ENCODE assay signal across 16 cellular contexts in the genomic region with DNA sequence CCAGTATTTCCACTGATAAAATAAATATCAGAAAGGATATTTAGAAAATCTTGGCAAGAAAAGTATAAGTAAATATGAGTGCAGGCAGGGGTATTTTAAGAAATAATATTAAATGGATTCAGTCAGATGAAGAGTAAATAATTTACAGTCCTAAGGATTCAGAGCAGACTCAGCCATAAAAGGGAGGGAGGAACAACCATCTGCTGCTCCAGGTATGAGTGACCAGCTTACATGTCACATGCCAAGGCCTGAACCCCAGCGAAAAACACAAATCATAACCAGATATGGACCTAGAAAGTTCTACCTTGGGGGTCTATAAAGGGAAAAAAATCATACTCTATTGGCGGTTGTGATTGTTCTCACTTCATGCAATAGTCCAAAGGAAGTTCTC.
DNase-seq lines count a peak whose midpoint lies in the region; ATAC-seq, FAIRE-seq and TF ChIP-seq lines count a peak whose summit lies in the region.
"Had no signal": no experiment of that assay in that cellular context is flagged by ENCODE, and none has a peak within 500 bp of the region (broad histone marks: within the 10 kb centered on the region; RNA-seq: fewer than 3 reads in every experiment).

No MANE protein-coding gene starts in this region.

- no peak overlapping the region for H3K4me2 ChIP-seq in endothelial cell of umbilical vein (ENCODE audit: insufficient read depth, low read length)

- no peak overlapping the region for H3K4me3 ChIP-seq in endothelial cell of umbilical vein (replicated peaks in 1 of 3; ENCODE audit: insufficient read depth in 1 of 3, low read depth in 1 of 3, low read length in 3 of 3)
- no peak overlapping the region for H3K4me3 ChIP-seq in uterus
- H3K4me3 ChIP-seq in effector memory CD4-positive, alpha-beta T cell (ENCODE audit: insufficient read depth, low read depth, low read length, poor library complexity, severe bottlenecking): no peak overlapping the region
- H3K4me3 ChIP-seq in psoas muscle: no peak overlapping the region
- H3K4me3 ChIP-seq: coronary artery, thoracic aorta had no signal

- BruUV-seq in endothelial cell of umbilical vein (replicated peaks; lab: Mats Ljungman, UMichigan): no TSS peak

- POLR2A ChIA-PET in endothelial cell of umbilical vein (lab: Charles Lee): no interaction called here

- intact Hi-C loops in endothelial cell of umbilical vein (cut with micrococcal nuclease) (no loop called here), uterus (cut with DNase I; ENCODE audit: low total_unique reads) (no loop called here), psoas muscle (cut with DNase I) (no loop called here)

- FAIRE-seq in endothelial cell of umbilical vein (lab: Jason Lieb, UNC): peak; percentile 8
- FAIRE-seq: A204.1 had no signal

- CTCF ChIA-PET in endothelial cell of umbilical vein (lab: Charles Lee): no interaction called here

- H3K4me1 ChIP-seq in endothelial cell of umbilical vein (ENCODE audit: control insufficient read depth, extremely low read depth, insufficient read depth, low read length) (no peaks in the 10 kb centered on the region), uterus (no peaks in the 10 kb centered on the region), psoas muscle (peaks cover 3% of the 10 kb centered on the region)
- no peaks in the 10 kb centered on the region for H3K4me1 ChIP-seq in effector memory CD4-positive, alpha-beta T cell (ENCODE audit: control insufficient read depth, insufficient read depth, low read length, poor library complexity, severe bottlenecking)

- no peaks in the 10 kb centered on the region for H4K20me1 ChIP-seq in endothelial cell of umbilical vein (replicated peaks; ENCODE audit: control insufficient read depth, extremely low read depth, insufficient read depth, low read length)

- DNase-seq in NCI-H2171 treated with DMSO at 0.1 percent for 48 hours (lab: John Stamatoyannopoulos, UW) (peak; percentile 30), NCI-H2171 (lab: John Stamatoyannopoulos, UW) (no peak), endothelial cell of umbilical vein (ENCODE audit: low read depth, low spot score) (no peak), uterus (peak in 1 of 2 donors; percentile 31), psoas muscle (no peak)
- DNase-seq in effector memory CD4-positive, alpha-beta T cell: no peak
- DNase-seq in stimulated activated CD4-positive, alpha-beta T cell treated with anti-CD3 and anti-CD28 coated beads, Interleukin-4, amount 100 ng/mL, for 1 hour: no peak
- DNase-seq: erythroblast; SIG-M5; stimulated activated CD4-positive, alpha-beta T cell treated with anti-CD3 and anti-CD28 coated beads, Interleukin-4, amount 100 ng/mL, for 24 hours had no signal

- no peak overlapping the region for H2AFZ ChIP-seq in endothelial cell of umbilical vein (ENCODE audit: low read depth, low read length)

- H3K27ac ChIP-seq in endothelial cell of umbilical vein (ENCODE audit: insufficient read depth, low read depth, low read length) (no peak overlapping the region), uterus (peak overlapping the region; percentile 58 to 66), psoas muscle (no peak overlapping the region)
- no peak overlapping the region for H3K27ac ChIP-seq in effector memory CD4-positive, alpha-beta T cell (ENCODE audit: insufficient read depth, low read length, poor library complexity, severe bottlenecking)
- H3K27ac ChIP-seq: coronary artery, neutrophil, thoracic aorta had no signal

- no peak overlapping the region for H3K9ac ChIP-seq in endothelial cell of umbilical vein (replicated peaks; ENCODE audit: extremely low read depth, insufficient read depth, low read length)

- TF ChIP-seq CTCF in endothelial cell of umbilical vein (IDR thresholded peaks at IDR 0.05; ENCODE audit: extremely low read depth in 1 of 2, insufficient read depth in 1 of 2, low read depth in 1 of 2, low read length in 2 of 2): no peak
- no peak for TF ChIP-seq CTCF in uterus (IDR thresholded peaks at IDR 0.05)
- no peak for TF ChIP-seq CTCF in psoas muscle (IDR thresholded peaks at IDR 0.05)

- H3K27me3 ChIP-seq in endothelial cell of umbilical vein (ENCODE audit: control insufficient read depth in 2 of 2, insufficient read depth in 2 of 2, low read length in 2 of 2) (no peaks in the 10 kb centered on the region), uterus (no peaks in the 10 kb centered on the region), psoas muscle (ENCODE audit: insufficient read depth in 3 of 3, low read length in 2 of 3) (peaks cover 0 to 9% (median 0%) of the 10 kb centered on the region in 3 donors)
- no peaks in the 10 kb centered on the region for H3K27me3 ChIP-seq in effector memory CD4-positive, alpha-beta T cell (replicated peaks; ENCODE audit: control insufficient read depth, insufficient read depth, low read length, poor library complexity, severe bottlenecking)
- H3K27me3 ChIP-seq: neutrophil had no signal

- ATAC-seq in HG03175 (IDR thresholded peaks at IDR 0.05; ENCODE audit: unreplicated experiment) (peak; percentile 69), psoas muscle (no peak)
- ATAC-seq: activated CD4-positive, CD25-positive, alpha-beta regulatory T cell treated with anti-CD3 and anti-CD28 coated beads, Interleukin-2, amount 50 U/mL, for 24 hours had no signal

- no peaks in the 10 kb centered on the region for H3K9me1 ChIP-seq in endothelial cell of umbilical vein (replicated peaks; ENCODE audit: control insufficient read depth, extremely low read depth, insufficient read depth, low read length)

- dilution Hi-C loops in endothelial cell of umbilical vein (cut with MboI; ENCODE audit: extremely low pct_ligation_motif_present, low sequenced_read_pairs): no loop called here

- H3K36me3 ChIP-seq in endothelial cell of umbilical vein (ENCODE audit: control insufficient read depth in 2 of 2, extremely low read depth in 1 of 2, insufficient read depth in 2 of 2, low read length in 2 of 2) (no peaks in the 10 kb centered on the region), uterus (no peaks in the 10 kb centered on the region), psoas muscle (ENCODE audit: insufficient read depth in 1 of 2, low read depth in 1 of 2) (no peaks in the 10 kb centered on the region)
- H3K36me3 ChIP-seq in effector memory CD4-positive, alpha-beta T cell (ENCODE audit: control insufficient read depth, insufficient read depth, low read length): no peaks in the 10 kb centered on the region
- H3K36me3 ChIP-seq: neutrophil, thoracic aorta had no signal

- no peaks in the 10 kb centered on the region for H3K79me2 ChIP-seq in endothelial cell of umbilical vein (ENCODE audit: control insufficient read depth, insufficient read depth, low read length)

- no peak for TF ChIP-seq POLR2A in endothelial cell of umbilical vein (IDR thresholded peaks at IDR 0.05; ENCODE audit: low read depth, low read length)
- no peak for TF ChIP-seq POLR2A in uterus (IDR thresholded peaks at IDR 0.05)

- H3K9me3 ChIP-seq in endothelial cell of umbilical vein (replicated peaks; ENCODE audit: control insufficient read depth, insufficient read depth, low read length): no peaks in the 10 kb centered on the region
- H3K9me3 ChIP-seq in uterus: no peaks in the 10 kb centered on the region
- H3K9me3 ChIP-seq in effector memory CD4-positive, alpha-beta T cell (ENCODE audit: control insufficient read depth, low read length): no peaks in the 10 kb centered on the region
- no peaks in the 10 kb centered on the region for H3K9me3 ChIP-seq in psoas muscle
- H3K9me3 ChIP-seq: neutrophil, thoracic aorta had no signal

- 26 to 42% methylated on average over 2 of the region's 2 CpGs; no CpG with 5 or more reads in 1 of the 3 donors for WGBS in psoas muscle, 3 donors

TF ChIP-seq in endothelial cell of umbilical vein, 7 proteins besides CTCF, POLR2A, EP300 and RAD21:
- no peak for TF ChIP-seq POLR2AphosphoS5 (IDR thresholded peaks at IDR 0.05; ENCODE audit: insufficient read depth, low read depth, low read length)
TF ChIP-seq in endothelial cell of umbilical vein: peak in this region for 0.

Comparison
In these comparisons a context has a peak if more than half of its experiments do, and no peak if none do; other contexts are left out.
1. H3K27ac ChIP-seq: peak in uterus (2 of 2); none in endothelial cell of umbilical vein (single experiment), effector memory CD4-positive, alpha-beta T cell (single experiment) and psoas muscle (single experiment).